In genomic region chrX:65034292-65034640, GRCh38 we compare ENCODE assay signal across 7 cellular contexts. TPM values are rescaled to one million over a fixed set of nuclear protein-coding genes. Genes with fewer than 3 reads are reported as not detected.
DNase-seq lines count a peak whose midpoint lies in the region; ATAC-seq and TF ChIP-seq lines count a peak whose summit lies in the region.

No MANE protein-coding gene starts in this region.

- no peaks in the 10 kb centered on the region for H3K9me3 Mint-ChIP-seq in activated T-helper 2 cell treated with anti-CD3 and anti-CD28 coated beads, Interferon-gamma antibody, Interleukin-2, Interleukin-4, amounts not matched to agents 10 μg/mL and 5 μg/mL and 100 μg/mL, durations not matched to agents 14 hours and 24 hours and 36 hours

- H3K36me3 ChIP-seq in HCT116 (ENCODE audit: control insufficient read depth in 1 of 2, insufficient read depth in 2 of 2, low read length in 2 of 2) (no peaks in the 10 kb centered on the region), stomach smooth muscle (ENCODE audit: control insufficient read depth in 2 of 2, insufficient read depth in 2 of 2, low read length in 2 of 2) (no peaks in the 10 kb centered on the region)

- no peaks in the 10 kb centered on the region for H3K79me2 ChIP-seq in HCT116 (ENCODE audit: insufficient read depth, low read length)

- no peaks in the 10 kb centered on the region for H3K9me2 ChIP-seq in HCT116 (ENCODE audit: insufficient read depth)

- no peak for TF ChIP-seq CTCF in HCT116 (IDR thresholded peaks at IDR 0.05 in 2 of 3, conservative IDR thresholded peaks at IDR 0.05 in 1 of 3; ENCODE audit: borderline replicate concordance in 1 of 3, insufficient read depth in 1 of 3, low read depth in 2 of 3, low read length in 2 of 3)

- peak overlapping the region; percentile 54 to 60 for H3K4me3 ChIP-seq in HCT116 (replicated peaks in 1 of 2; ENCODE audit: low read depth in 1 of 2, low read length in 2 of 2)
- peak overlapping the region; percentile 72 to 75 for H3K4me3 ChIP-seq in stomach smooth muscle (ENCODE audit: low read length in 2 of 2)

- DNase-seq in HCT116 (ENCODE audit: low read depth, low spot score) (no peak), kidney tubule cell (ENCODE audit: low spot score) (peak; percentile 12), COLO829 (ENCODE audit: low spot score) (no peak), Kasumi-1 (lab: John Stamatoyannopoulos, UW) (no peak)
- DNase-seq in activated T-helper 2 cell treated with anti-CD3 and anti-CD28 coated beads, Interferon-gamma antibody, Interleukin-2, Interleukin-4, amounts not matched to agents 10 μg/mL and 5 μg/mL and 100 μg/mL, durations not matched to agents 14 hours and 24 hours and 36 hours (ENCODE audit: low spot score) = no peak

- H3K4me3 Mint-ChIP-seq in activated T-helper 2 cell treated with anti-CD3 and anti-CD28 coated beads, Interferon-gamma antibody, Interleukin-2, Interleukin-4, amounts not matched to agents 10 μg/mL and 5 μg/mL and 100 μg/mL, durations not matched to agents 14 hours and 24 hours and 36 hours (ENCODE audit: low read depth) = peak overlapping the region; percentile 80

- H2AFZ ChIP-seq in HCT116 (ENCODE audit: low read depth, low read length, poor library complexity, severe bottlenecking) = no peak overlapping the region

- H3K4me2 ChIP-seq in HCT116 (ENCODE audit: low read length) = peak overlapping the region; percentile 74

- TF ChIP-seq RAD21 in HCT116 (IDR thresholded peaks at IDR 0.05; ENCODE audit: low read depth) = no peak

- H3K4me1 Mint-ChIP-seq in activated T-helper 2 cell treated with anti-CD3 and anti-CD28 coated beads, Interferon-gamma antibody, Interleukin-2, Interleukin-4, amounts not matched to agents 10 μg/mL and 5 μg/mL and 100 μg/mL, durations not matched to agents 14 hours and 24 hours and 36 hours (ENCODE audit: low read depth) = peaks cover 15% of the 10 kb centered on the region

- H3K27me3 ChIP-seq in HCT116 (ENCODE audit: insufficient read depth, low read length) (no peaks in the 10 kb centered on the region), stomach smooth muscle (ENCODE audit: control insufficient read depth in 1 of 2, insufficient read depth in 2 of 2, low read length in 2 of 2) (no peaks in the 10 kb centered on the region)

- RAD21 ChIA-PET in HCT116 (lab: Charles Lee; ENCODE audit: low non-redundant PET in 1 of 2, low total read pairs in 2 of 2, uncharacterized antibody in 2 of 2, unreplicated experiment in 2 of 2) = interaction anchor here in 1 of 2 experiments (0.7 kb wide), 1 partner anchor 202 kb away, joined by 4 read pairs; no protein-coding TSS in a partner anchor

- TSS peak; percentile 72 for BruUV-seq in HCT116 (replicated peaks; lab: Mats Ljungman, UMichigan)

- no peaks in the 10 kb centered on the region for H3K9me3 ChIP-seq in HCT116 (ENCODE audit: control insufficient read depth in 1 of 2, insufficient read depth in 1 of 2, low read depth in 1 of 2, low read length in 2 of 2)
- H3K9me3 ChIP-seq in stomach smooth muscle (ENCODE audit: control insufficient read depth in 2 of 2, low read length in 2 of 2) = no peaks in the 10 kb centered on the region

- H3K27ac Mint-ChIP-seq in activated T-helper 2 cell treated with anti-CD3 and anti-CD28 coated beads, Interferon-gamma antibody, Interleukin-2, Interleukin-4, amounts not matched to agents 10 μg/mL and 5 μg/mL and 100 μg/mL, durations not matched to agents 14 hours and 24 hours and 36 hours = peak overlapping the region; percentile 85

- POLR2A ChIA-PET in HCT116 (lab: Charles Lee) = interaction anchor here (0.6 kb wide), 1 partner anchor 58 kb away, joined by 3 read pairs; the partner anchor contains the start of gene ZC4H2

- intact Hi-C loops in HCT116 (cut with micrococcal nuclease) = loop anchor here (10.0 kb wide), 1 partner anchor 501 kb away; the partner anchor contains the start of gene LAS1L
- intact Hi-C loops in activated T-helper 2 cell treated with anti-CD3 and anti-CD28 coated beads, Interferon-gamma antibody, Interleukin-2, Interleukin-4, amounts not matched to agents 10 μg/mL and 5 μg/mL and 100 μg/mL, durations not matched to agents 14 hours and 24 hours and 36 hours (cut with micrococcal nuclease) = loop anchor here (1.0 to 10.0 kb wide), 4 partner anchors 58 to 1679 kb away; partner anchors contain the start of genes LAS1L, MTMR8, SPIN4 and ZC4H2

- no peaks in the 10 kb centered on the region for H3K27me3 Mint-ChIP-seq in activated T-helper 2 cell treated with anti-CD3 and anti-CD28 coated beads, Interferon-gamma antibody, Interleukin-2, Interleukin-4, amounts not matched to agents 10 μg/mL and 5 μg/mL and 100 μg/mL, durations not matched to agents 14 hours and 24 hours and 36 hours (ENCODE audit: low read depth)

- TF ChIP-seq POLR2A in HCT116 (IDR thresholded peaks at IDR 0.05; ENCODE audit: borderline replicate concordance, extremely low read depth, insufficient read depth, insufficient read length) = no peak

- ATAC-seq in HCT116 = peak; percentile 19
- no peak for ATAC-seq in HG03442 (IDR thresholded peaks at IDR 0.05; ENCODE audit: unreplicated experiment)

- CTCF ChIA-PET in HCT116 (lab: Charles Lee) = no interaction called here

- peak overlapping the region; percentile 32 for H3K9ac ChIP-seq in HCT116 (ENCODE audit: low read length)
- H3K9ac ChIP-seq in stomach smooth muscle (ENCODE audit: low read length in 2 of 2) = peak overlapping the region; percentile 59 to 71

- H4K20me1 ChIP-seq in HCT116 (ENCODE audit: insufficient read depth) = no peaks in the 10 kb centered on the region

- no peak overlapping the region; the same call in 1 of the 2 replicates for H3K27ac ChIP-seq in HCT116 (ENCODE audit: low read depth, low read length)
- peak overlapping the region; percentile 25 for H3K27ac ChIP-seq in stomach smooth muscle (ENCODE audit: low read length)

- H3K4me1 ChIP-seq in HCT116 (ENCODE audit: control insufficient read depth in 1 of 2, insufficient read depth in 2 of 2, low read length in 2 of 2) = peaks cover 2 to 3% of the 10 kb centered on the region in 2 experiments; a peak in 1 of 4 replicates
- H3K4me1 ChIP-seq in stomach smooth muscle (ENCODE audit: control insufficient read depth, insufficient read depth, low read length) = no peaks in the 10 kb centered on the region

- no peaks in the 10 kb centered on the region for H3K36me3 Mint-ChIP-seq in activated T-helper 2 cell treated with anti-CD3 and anti-CD28 coated beads, Interferon-gamma antibody, Interleukin-2, Interleukin-4, amounts not matched to agents 10 μg/mL and 5 μg/mL and 100 μg/mL, durations not matched to agents 14 hours and 24 hours and 36 hours (ENCODE audit: low read depth)

TF ChIP-seq in HCT116, 20 proteins besides CTCF, POLR2A, EP300 and RAD21:
- TF ChIP-seq EZH2phosphoT487 (IDR thresholded peaks at IDR 0.05; ENCODE audit: borderline replicate concordance) (no peak), ATF3 (IDR thresholded peaks at IDR 0.05) (no peak), MAX (IDR thresholded peaks at IDR 0.05) (no peak), TCF7L2 (IDR thresholded peaks at IDR 0.05; ENCODE audit: borderline replicate concordance, extremely low read depth, insufficient read depth, insufficient read length) (no peak), CEBPB (IDR thresholded peaks at IDR 0.05; ENCODE audit: low read depth) (no peak), CBX3 (IDR thresholded peaks at IDR 0.05; ENCODE audit: low read depth) (no peak), SIN3A (IDR thresholded peaks at IDR 0.05; ENCODE audit: low read depth) (no peak), YY1 (IDR thresholded peaks at IDR 0.05; ENCODE audit: extremely low read depth, insufficient replicate concordance, low read depth, low read length) (no peak), SP1 (IDR thresholded peaks at IDR 0.05; ENCODE audit: low read depth) (no peak), JUND (IDR thresholded peaks at IDR 0.05) (no peak), SRF (IDR thresholded peaks at IDR 0.05; ENCODE audit: low read depth) (no peak), ZNF274 (IDR thresholded peaks at IDR 0.05; ENCODE audit: low read depth, low read length) (no peak), FOSL1 (IDR thresholded peaks at IDR 0.05; ENCODE audit: low read depth) (no peak), ZBTB33 (IDR thresholded peaks at IDR 0.05; ENCODE audit: extremely low read depth, insufficient replicate concordance, low read length) (no peak), ELF1 (IDR thresholded peaks at IDR 0.05; ENCODE audit: borderline replicate concordance, low read depth) (no peak), EZH2 (IDR thresholded peaks at IDR 0.05) (no peak), POLR2AphosphoS5 (IDR thresholded peaks at IDR 0.05; ENCODE audit: low read depth, low read length) (no peak)

RNA-seq across cellular contexts. Expression of gene ZC3H12B, which starts 0.4 kb away (rescaled TPM):
- 0.69 TPM for total RNA-seq in HCT116 (2021; ENCODE audit: unreplicated experiment)
- polyA plus RNA-seq in HCT116 (2012) = 0.12 and 0.31 TPM in 2 replicates
- 0.74 and 0.78 TPM in 2 replicates for total RNA-seq in activated T-helper 2 cell treated with anti-CD3 and anti-CD28 coated beads, Interferon-gamma antibody, Interleukin-2, Interleukin-4, amounts not matched to agents 10 μg/mL and 5 μg/mL and 100 μg/mL, durations not matched to agents 14 hours and 24 hours and 36 hours

RNA-seq across cellular contexts. Expression of gene ZC4H2, which starts 58.0 kb away (rescaled TPM):
- 8.8 TPM for total RNA-seq in HCT116 (2021; ENCODE audit: unreplicated experiment)
- 6.2 and 8.5 TPM in 2 replicates for polyA plus RNA-seq in HCT116 (2012)
- 8.9 and 9.3 TPM in 2 replicates for total RNA-seq in activated T-helper 2 cell treated with anti-CD3 and anti-CD28 coated beads, Interferon-gamma antibody, Interleukin-2, Interleukin-4, amounts not matched to agents 10 μg/mL and 5 μg/mL and 100 μg/mL, durations not matched to agents 14 hours and 24 hours and 36 hours
